ENCODE assay signal across 23 cellular contexts in genomic region chr17:69907081-69907847, GRCh38.
"Had no signal": no experiment of that assay in that cellular context is flagged by ENCODE, and none has a peak within 500 bp of the region (broad histone marks: within the 10 kb centered on the region; RNA-seq: fewer than 3 reads in every experiment).

No MANE protein-coding gene starts in this region.

- DNase-seq: activated CD4-positive, alpha-beta memory T cell treated with anti-CD3 and anti-CD28 coated beads for 36 hours; activated CD4-positive, alpha-beta T cell treated with anti-CD3 and anti-CD28 coated beads for 48 hours; activated CD8-positive, alpha-beta memory T cell treated with anti-CD3 and anti-CD28 coated beads, Interleukin-2, amount 10 ng/mL, durations not matched to agents 7 days and 5 days; activated effector memory CD4-positive, alpha-beta T cell treated with anti-CD3 and anti-CD28 coated beads, Interleukin-2, amount 50 U/mL, for 16 hours; activated naive CD4-positive, alpha-beta T cell treated with anti-CD3 and anti-CD28 coated beads, Interleukin-2, amount 10 ng/mL, durations not matched to agents 7 days and 5 days; activated T-cell treated with anti-CD3 and anti-CD28 coated beads for 4 hours; body of pancreas; caudate nucleus; effector CD4-positive, alpha-beta T cell; foreskin melanocyte; hypothalamus; mesendoderm; mucosa of descending colon; nephron progenitor cell; sigmoid colon; stimulated activated CD4-positive, alpha-beta T cell treated with anti-CD3 and anti-CD28 coated beads, Interleukin-15, amount 100 ng/mL, for 24 hours; SW 1271; T-helper 17 cell; testis; upper lobe of left lung had no signal

- H3K36me3 Mint-ChIP-seq: activated CD4-positive, alpha-beta memory T cell treated with anti-CD3 and anti-CD28 coated beads for 36 hours; activated CD8-positive, alpha-beta memory T cell treated with anti-CD3 and anti-CD28 coated beads, Interleukin-2, amount 10 ng/mL, durations not matched to agents 7 days and 5 days; activated naive CD4-positive, alpha-beta T cell treated with anti-CD3 and anti-CD28 coated beads, Interleukin-2, amount 10 ng/mL, durations not matched to agents 7 days and 5 days; stimulated activated memory B cell treated with anti-CD40 and anti-IgM and Interleukin-4, amounts not matched to agents 10 μg/mL and 1 μg/mL and 100 μg/mL, for 72 hours had no signal

- H3K4me3 Mint-ChIP-seq: activated CD4-positive, alpha-beta memory T cell treated with anti-CD3 and anti-CD28 coated beads for 36 hours; activated CD8-positive, alpha-beta memory T cell treated with anti-CD3 and anti-CD28 coated beads, Interleukin-2, amount 10 ng/mL, durations not matched to agents 7 days and 5 days; activated naive CD4-positive, alpha-beta T cell treated with anti-CD3 and anti-CD28 coated beads, Interleukin-2, amount 10 ng/mL, durations not matched to agents 7 days and 5 days; dendritic cell treated with granulocyte-macrophage colony-stimulating factor and Interleukin-4, amounts not matched to agents 40 ng/mL and 50 ng/mL, for 4 days; nephron progenitor cell; stimulated activated memory B cell treated with anti-CD40 and anti-IgM and Interleukin-4, amounts not matched to agents 10 μg/mL and 1 μg/mL and 100 μg/mL, for 72 hours; T-helper 17 cell had no signal

- H3K27me3 ChIP-seq: body of pancreas, sigmoid colon, testis, upper lobe of left lung had no signal

- H3K27ac ChIP-seq: body of pancreas, sigmoid colon, testis, upper lobe of left lung had no signal

- H3K36me3 ChIP-seq: sigmoid colon, upper lobe of left lung had no signal

- ATAC-seq: activated CD8-positive, alpha-beta memory T cell treated with anti-CD3 and anti-CD28 coated beads, Interleukin-2, amount 10 ng/mL, durations not matched to agents 7 days and 5 days; body of pancreas; mucosa of descending colon; stimulated activated memory B cell treated with anti-CD40 and anti-IgM and Interleukin-4, amounts not matched to agents 10 μg/mL and 1 μg/mL and 100 μg/mL, for 72 hours; T-helper 17 cell had no signal

- H3K27ac Mint-ChIP-seq: activated CD4-positive, alpha-beta memory T cell treated with anti-CD3 and anti-CD28 coated beads for 36 hours; activated CD8-positive, alpha-beta memory T cell treated with anti-CD3 and anti-CD28 coated beads, Interleukin-2, amount 10 ng/mL, durations not matched to agents 7 days and 5 days; activated naive CD4-positive, alpha-beta T cell treated with anti-CD3 and anti-CD28 coated beads, Interleukin-2, amount 10 ng/mL, durations not matched to agents 7 days and 5 days; dendritic cell treated with granulocyte-macrophage colony-stimulating factor and Interleukin-4, amounts not matched to agents 40 ng/mL and 50 ng/mL, for 4 days; nephron progenitor cell; stimulated activated memory B cell treated with anti-CD40 and anti-IgM and Interleukin-4, amounts not matched to agents 10 μg/mL and 1 μg/mL and 100 μg/mL, for 72 hours; T-helper 17 cell had no signal

- H3K9me3 Mint-ChIP-seq: activated naive CD4-positive, alpha-beta T cell treated with anti-CD3 and anti-CD28 coated beads, Interleukin-2, amount 10 ng/mL, durations not matched to agents 7 days and 5 days; dendritic cell treated with granulocyte-macrophage colony-stimulating factor and Interleukin-4, amounts not matched to agents 40 ng/mL and 50 ng/mL, for 4 days; stimulated activated memory B cell treated with anti-CD40 and anti-IgM and Interleukin-4, amounts not matched to agents 10 μg/mL and 1 μg/mL and 100 μg/mL, for 72 hours had no signal

- H3K4me1 ChIP-seq: body of pancreas, sigmoid colon, testis had no signal

- H3K4me3 ChIP-seq: body of pancreas, mucosa of descending colon, sigmoid colon, smooth muscle cell, testis, upper lobe of left lung had no signal

- H3K27me3 Mint-ChIP-seq: activated CD4-positive, alpha-beta memory T cell treated with anti-CD3 and anti-CD28 coated beads for 36 hours; activated CD8-positive, alpha-beta memory T cell treated with anti-CD3 and anti-CD28 coated beads, Interleukin-2, amount 10 ng/mL, durations not matched to agents 7 days and 5 days; activated naive CD4-positive, alpha-beta T cell treated with anti-CD3 and anti-CD28 coated beads, Interleukin-2, amount 10 ng/mL, durations not matched to agents 7 days and 5 days; stimulated activated memory B cell treated with anti-CD40 and anti-IgM and Interleukin-4, amounts not matched to agents 10 μg/mL and 1 μg/mL and 100 μg/mL, for 72 hours had no signal

- H3K4me2 ChIP-seq: smooth muscle cell had no signal

- H3K4me1 Mint-ChIP-seq: activated CD8-positive, alpha-beta memory T cell treated with anti-CD3 and anti-CD28 coated beads, Interleukin-2, amount 10 ng/mL, durations not matched to agents 7 days and 5 days; activated naive CD4-positive, alpha-beta T cell treated with anti-CD3 and anti-CD28 coated beads, Interleukin-2, amount 10 ng/mL, durations not matched to agents 7 days and 5 days; nephron progenitor cell; stimulated activated memory B cell treated with anti-CD40 and anti-IgM and Interleukin-4, amounts not matched to agents 10 μg/mL and 1 μg/mL and 100 μg/mL, for 72 hours; T-helper 17 cell had no signal

- H3K9me3 ChIP-seq: body of pancreas, mucosa of descending colon, sigmoid colon, testis, upper lobe of left lung had no signal
